In genomic region chr12:21595356-21595755, GRCh38 we compare ENCODE assay signal across 4 cellular contexts. TPM values are rescaled to one million over a fixed set of nuclear protein-coding genes. Genes with fewer than 3 reads are reported as not detected.
"Had no signal": no experiment of that assay in that cellular context is flagged by ENCODE, and none has a peak within 500 bp of the region (broad histone marks: within the 10 kb centered on the region; RNA-seq: fewer than 3 reads in every experiment).

No MANE protein-coding gene starts in this region.

RNA-seq across cellular contexts. Expression of gene GYS2, which starts 9.3 kb away (rescaled TPM):
- total RNA-seq: HepG2, HFFc6, HT1080 had no signal
- polyA plus RNA-seq: HepG2, IgD-negative memory B cell had no signal
